Comparison of ENCODE assay signal across 8 cellular contexts in the genomic region with DNA sequence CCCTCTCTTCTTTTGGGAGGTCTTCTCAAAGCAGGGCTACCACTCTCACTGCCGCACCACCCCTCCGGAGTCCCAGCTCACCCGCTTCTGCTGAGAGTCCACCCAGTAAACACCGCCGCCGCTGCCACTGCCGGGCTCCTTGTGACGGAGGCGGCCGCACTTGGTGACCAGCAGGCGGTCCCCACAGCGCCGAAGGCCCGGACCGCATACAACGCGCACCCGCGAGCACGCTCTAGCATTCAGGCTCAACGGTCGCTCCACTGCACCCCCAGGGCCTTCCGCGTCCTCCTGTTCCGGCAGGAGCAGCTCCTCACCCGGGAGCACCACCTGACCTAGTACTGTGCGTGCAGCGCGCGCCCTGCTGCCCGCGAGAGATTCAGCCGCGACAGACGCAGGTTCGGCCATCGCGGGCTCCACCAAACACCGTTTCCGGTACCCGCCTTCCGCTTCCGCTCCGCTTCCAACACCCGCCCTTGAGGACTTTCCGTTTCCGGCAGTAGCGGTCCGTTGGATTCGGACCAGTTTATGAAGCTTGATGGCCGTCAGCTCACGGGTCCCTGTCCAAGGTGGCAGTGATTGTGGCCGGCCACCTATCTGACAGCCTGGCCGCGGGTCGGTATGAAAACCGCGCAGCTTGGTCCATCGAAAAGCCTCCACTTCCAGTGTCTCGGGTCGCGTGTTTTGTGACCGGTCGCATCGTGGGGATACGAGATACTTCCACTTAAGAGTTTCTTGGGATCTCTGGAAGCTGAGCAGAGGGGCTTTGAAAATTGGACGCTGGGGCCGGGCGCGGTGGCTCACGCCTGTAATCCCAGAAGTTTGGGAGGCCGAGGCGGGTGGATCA. TPM values are rescaled to one million over a fixed set of nuclear protein-coding genes. Genes with fewer than 3 reads are reported as not detected.
DNase-seq lines count a peak whose midpoint lies in the region; FAIRE-seq lines count a peak whose summit lies in the region.

Gene EXOSC3 (minus strand): TSS at position 425 of the 844 bp plus-strand sequence. CDS start 20 bp downstream, at position 405.

- no peaks in the 10 kb centered on the region for H3K27me3 ChIP-seq in H7 (ENCODE audit: control insufficient read depth, insufficient read depth, low read length)
- H3K27me3 ChIP-seq in neuronal stem cell (ENCODE audit: control insufficient read depth in 3 of 3, insufficient read depth in 3 of 3, low read depth in 1 of 3, low read length in 3 of 3) = no peaks in the 10 kb centered on the region

- peaks cover 4% of the 10 kb centered on the region for H3K79me1 ChIP-seq in neuronal stem cell (ENCODE audit: low read depth, low read length)

- peak within 1 kb of the TSS; percentile 94 for H3K4me3 ChIP-seq in H7 (ENCODE audit: insufficient read depth, low read depth, low read length)
- peak within 1 kb of the TSS; percentile 96 to 97 for H3K4me3 ChIP-seq in neuronal stem cell (ENCODE audit: low read length in 2 of 2)

- H3K27ac ChIP-seq in neuronal stem cell (replicated peaks; ENCODE audit: low read length) (peak within 1 kb of the TSS; percentile 66), substantia nigra (ENCODE audit: low read depth, low read length, poor library complexity, severe bottlenecking) (peak within 1 kb of the TSS; percentile 75)

- H3K4ac ChIP-seq in neuronal stem cell (ENCODE audit: low read length) = no peak within 1 kb of the TSS

- peak within 1 kb of the TSS; percentile 91 for H2AFZ ChIP-seq in neuronal stem cell (ENCODE audit: low read length)

- no peak within 1 kb of the TSS for H2AK5ac ChIP-seq in neuronal stem cell (ENCODE audit: low read depth, low read length)

- DNase-seq in H7 (peak; percentile 87), M059J (ENCODE audit: low read depth) (peak; percentile 95), SIG-M5 (lab: John Stamatoyannopoulos, UW) (peak; percentile 46), activated gamma-delta T cell treated with Interleukin-2 at 50 U/mL for 16 hours (peak; percentile 83), foreskin melanocyte (peak; percentile 89), neuronal stem cell (ENCODE audit: low spot score) (peak; percentile 82), substantia nigra (lab: John Stamatoyannopoulos, UW) (peak; percentile 34 to 94 (median 83))

- H3K9ac ChIP-seq in neuronal stem cell (ENCODE audit: low read depth, low read length, poor library complexity) = peak within 1 kb of the TSS; percentile 94

- no peak within 1 kb of the TSS for H2BK5ac ChIP-seq in neuronal stem cell (ENCODE audit: low read length)

- no peak within 1 kb of the TSS for H4K8ac ChIP-seq in neuronal stem cell (ENCODE audit: low read depth, low read length)

- WGBS in neuronal stem cell (ENCODE audit: extremely low coverage in 2 of 2, insufficient read length in 2 of 2, insufficient replicate concordance in 1 of 2), 2 donors = no CpG with 5 or more reads among the region's 73 CpGs

- no peak within 1 kb of the TSS for H4K91ac ChIP-seq in neuronal stem cell (ENCODE audit: low read depth, low read length, poor library complexity)

- H3K4me2 ChIP-seq in neuronal stem cell (ENCODE audit: insufficient read depth, low read length, poor library complexity, severe bottlenecking) = peak within 1 kb of the TSS; percentile 67

- peak within 1 kb of the TSS; percentile 81 for H3K18ac ChIP-seq in neuronal stem cell (ENCODE audit: low read length)

- no peak within 1 kb of the TSS for H2BK15ac ChIP-seq in neuronal stem cell (ENCODE audit: low read length)

- H3K36me3 ChIP-seq in H7 (replicated peaks; ENCODE audit: control insufficient read depth, insufficient read depth, low read length) (peaks cover 22% of the 10 kb centered on the region), neuronal stem cell (replicated peaks in 1 of 2; ENCODE audit: control insufficient read depth in 2 of 2, insufficient read depth in 2 of 2, low read length in 2 of 2) (peaks cover 16 to 42% of the 10 kb centered on the region in 2 donors)

- peak; percentile 57 for FAIRE-seq in G401.6 (lab: Jason Lieb, UNC)

- H3K9me3 ChIP-seq in neuronal stem cell (replicated peaks in 1 of 2; ENCODE audit: control insufficient read depth in 2 of 2, insufficient read depth in 1 of 2, low read depth in 1 of 2, low read length in 2 of 2) = no peaks in the 10 kb centered on the region

- no peak within 1 kb of the TSS for H2BK120ac ChIP-seq in neuronal stem cell (ENCODE audit: low read depth, low read length)

- no peak within 1 kb of the TSS for H2BK12ac ChIP-seq in neuronal stem cell (ENCODE audit: low read length)

- H3K14ac ChIP-seq in neuronal stem cell (ENCODE audit: low read length) = peak within 1 kb of the TSS; percentile 14

- H3K4me1 ChIP-seq in neuronal stem cell (ENCODE audit: control insufficient read depth in 2 of 2, insufficient read depth in 1 of 2, low read depth in 1 of 2, low read length in 2 of 2) = peaks cover 0 to 7% of the 10 kb centered on the region in 2 donors

- peak within 1 kb of the TSS; percentile 92 for H3K23ac ChIP-seq in neuronal stem cell (ENCODE audit: low read depth, low read length, poor library complexity)

RNA-seq across cellular contexts. Expression of gene EXOSC3, which starts in this region (rescaled TPM):
- total RNA-seq in H7 (2014; rRNA removed; shearing (Covaris generic)) = 71.9 and 82.8 TPM in 2 replicates
- 62.8 and 108 TPM in 2 replicates for total RNA-seq in M059J (2014; rRNA removed; shearing (Covaris generic))
- 28.8 TPM for polyA plus RNA-seq in neuronal stem cell (2013, experiment 1 of 2)
- polyA plus RNA-seq in neuronal stem cell (2013, experiment 2 of 2) = 29.7 TPM

Comparison
In these comparisons a context has a peak if more than half of its experiments do, and no peak if none do; other contexts are left out.
1. Peak in every context shown above with its lines: DNase-seq, H3K4me3 ChIP-seq and H3K27ac ChIP-seq.